ENCODE assay signal across 8 cellular contexts in the genomic region with DNA sequence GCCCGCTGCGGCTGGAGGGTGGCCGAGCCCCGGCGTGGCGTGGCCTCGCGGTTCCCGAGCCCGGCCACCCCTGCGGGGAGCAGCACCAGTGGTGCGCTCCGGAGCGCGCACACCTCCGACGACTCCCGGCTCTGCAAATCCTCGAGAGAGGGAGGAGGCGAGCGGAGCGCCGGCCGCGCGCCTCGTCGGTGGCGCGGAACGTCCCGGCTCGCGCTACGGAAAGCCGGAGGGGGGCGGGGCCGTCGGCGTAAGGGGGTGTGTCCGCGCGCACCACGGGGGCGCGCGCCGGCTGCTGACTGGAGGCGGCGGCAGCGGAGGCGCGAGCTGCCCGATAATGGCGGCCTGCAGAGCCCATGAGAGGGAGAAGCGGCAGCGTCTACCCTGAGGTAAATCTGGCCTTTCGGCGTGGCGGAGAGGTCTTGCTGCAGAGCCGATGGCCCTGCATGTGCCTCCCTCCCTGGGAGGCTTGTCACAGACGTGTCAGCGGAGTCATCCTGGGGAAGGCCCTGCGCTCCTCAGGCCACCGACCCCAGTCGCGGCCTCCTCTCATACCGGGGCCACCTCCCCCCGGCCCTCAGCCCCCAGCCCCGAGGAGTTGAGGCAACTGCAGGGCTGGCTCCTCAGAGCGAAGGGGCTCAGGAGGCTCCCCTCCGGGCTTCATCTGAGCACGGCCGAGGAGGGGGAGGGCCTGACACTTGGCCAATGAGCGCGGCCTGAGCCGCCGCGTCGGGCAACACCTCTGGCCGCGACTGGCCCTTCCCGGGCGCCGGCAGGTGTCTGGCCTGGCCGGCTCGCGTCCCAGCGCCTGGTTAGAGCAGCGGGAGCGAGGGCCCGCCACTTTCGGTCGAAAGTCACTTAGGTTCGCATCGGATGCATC. TPM values are rescaled to one million over a fixed set of nuclear protein-coding genes. Genes with fewer than 3 reads are reported as not detected.
DNase-seq lines count a peak whose midpoint lies in the region; ATAC-seq and TF ChIP-seq lines count a peak whose summit lies in the region.

A gene (plus strand): TSS at position 295 of the 877 bp plus-strand sequence. CDS start 2,485 bp downstream, outside the sequence.

- H3K4me2 ChIP-seq in trophoblast cell (ENCODE audit: low read length): peak within 1 kb of the TSS; percentile 89

- peaks cover 5% of the 10 kb centered on the region for H3K79me2 ChIP-seq in trophoblast cell (ENCODE audit: control insufficient read depth, insufficient read depth, low read length, poor library complexity)

- H3K4me1 ChIP-seq in cardiac muscle cell (ENCODE audit: low read depth): peaks cover 17% of the 10 kb centered on the region
- H3K4me1 ChIP-seq in trophoblast cell (ENCODE audit: control insufficient read depth in 1 of 2, insufficient read depth in 2 of 2, low read length in 2 of 2): peaks cover 3 to 5% of the 10 kb centered on the region in 2 experiments
- peaks cover 0 to 37% (median 10%) of the 10 kb centered on the region in 4 donors for H3K4me1 ChIP-seq in tibial nerve

- peak within 1 kb of the TSS; percentile 93 for H2AFZ ChIP-seq in trophoblast cell (ENCODE audit: insufficient read depth, low read length, poor library complexity)

- peak within 1 kb of the TSS; percentile 96 for H3K27ac ChIP-seq in cardiac muscle cell
- H3K27ac ChIP-seq in trophoblast cell (ENCODE audit: low read depth, low read length): peak within 1 kb of the TSS; percentile 88
- H3K27ac ChIP-seq in tibial nerve: peak within 1 kb of the TSS; percentile 80 to 94 (median 89)

- no peaks in the 10 kb centered on the region for H3K27me3 ChIP-seq in cardiac muscle cell
- no peaks in the 10 kb centered on the region for H3K27me3 ChIP-seq in trophoblast cell (ENCODE audit: insufficient read depth, low read length)
- H3K27me3 ChIP-seq in tibial nerve: no peaks in the 10 kb centered on the region

- peak within 1 kb of the TSS; percentile 85 for H4K91ac ChIP-seq in trophoblast cell (ENCODE audit: low read depth, low read length)

- H3K9ac ChIP-seq in trophoblast cell (ENCODE audit: low read length): peak within 1 kb of the TSS; percentile 91

- no peak within 1 kb of the TSS for H3K4ac ChIP-seq in trophoblast cell (ENCODE audit: low read depth, low read length)

- no peak within 1 kb of the TSS for H2AK5ac ChIP-seq in trophoblast cell (ENCODE audit: low read length)

- H3K23ac ChIP-seq in trophoblast cell (ENCODE audit: low read length): no peak within 1 kb of the TSS

- H3K4me3 ChIP-seq in GM12875 (ENCODE audit: low read depth, low read length) (peak within 1 kb of the TSS; percentile 90), cardiac muscle cell (peak within 1 kb of the TSS; percentile 90), trophoblast cell (ENCODE audit: low read depth, low read length) (peak within 1 kb of the TSS; percentile 95), tibial nerve (peak within 1 kb of the TSS; percentile 77 to 96 (median 86))

- TF ChIP-seq CTCF in GM12875 (IDR thresholded peaks at IDR 0.05; ENCODE audit: borderline replicate concordance, insufficient read depth, low read depth, low read length) (no peak), cardiac muscle cell (IDR thresholded peaks at IDR 0.05; ENCODE audit: low read depth, low read length) (no peak), tibial nerve (IDR thresholded peaks at IDR 0.05) (peak in 1 of 5 experiments; percentile 56)

- peak within 1 kb of the TSS; percentile 90 for H3K14ac ChIP-seq in trophoblast cell (ENCODE audit: low read length)

- H3K79me1 ChIP-seq in trophoblast cell (ENCODE audit: low read length): peaks cover 9% of the 10 kb centered on the region

- peak; percentile 39 to 62 for TF ChIP-seq POLR2A in tibial nerve (IDR thresholded peaks at IDR 0.05)

- H4K8ac ChIP-seq in trophoblast cell (ENCODE audit: low read depth, low read length): peak within 1 kb of the TSS; percentile 91

- peak within 1 kb of the TSS; percentile 85 for H4K12ac ChIP-seq in trophoblast cell (ENCODE audit: low read depth, low read length)

- DNase-seq in NCI-H1436 (lab: John Stamatoyannopoulos, UW) (peak; percentile 93), SW480 (ENCODE audit: low spot score) (peak; percentile 93), cardiac muscle cell (ENCODE audit: low read depth in 1 of 2, low spot score in 1 of 2) (peak; percentile 95 to 98), trophoblast cell (peak; percentile 88 to 92), tibial nerve (ENCODE audit: low spot score in 2 of 2) (peak; percentile 85)
- DNase-seq in activated naive CD8-positive, alpha-beta T cell treated with anti-CD3 and anti-CD28 coated beads, Interleukin-2, amount 50 U/mL, for 16 hours (ENCODE audit: low read depth, low spot score): peak; percentile 85

- H3K18ac ChIP-seq in trophoblast cell (ENCODE audit: low read length): peak within 1 kb of the TSS; percentile 88

- TF ChIP-seq EP300 in tibial nerve (IDR thresholded peaks at IDR 0.05): peak in 1 of 2 donors; percentile 77

- peak within 1 kb of the TSS; percentile 53 for H2BK5ac ChIP-seq in trophoblast cell (ENCODE audit: low read depth, low read length, poor library complexity)

- H3K9me3 ChIP-seq in cardiac muscle cell (ENCODE audit: low read depth) (no peaks in the 10 kb centered on the region), trophoblast cell (ENCODE audit: insufficient read depth, low read depth, low read length) (peaks cover 2% of the 10 kb centered on the region), tibial nerve (no peaks in the 10 kb centered on the region)

- H2BK12ac ChIP-seq in trophoblast cell (ENCODE audit: low read length): no peak within 1 kb of the TSS

- H2BK120ac ChIP-seq in trophoblast cell (ENCODE audit: insufficient read depth, low read length, poor library complexity): peak within 1 kb of the TSS; percentile 64

- no CpG with 5 or more reads among the region's 96 CpGs for WGBS in trophoblast cell (ENCODE audit: extremely low coverage, insufficient coverage, insufficient read length)
- 0% methylated on average over 20 of the region's 96 CpGs; no CpG with 5 or more reads in 1 of the 2 donors for WGBS in tibial nerve, 2 donors

- peak; percentile 82 for ATAC-seq in HG02798 (IDR thresholded peaks at IDR 0.05; ENCODE audit: poor library complexity, unreplicated experiment)

- H3K36me3 ChIP-seq in cardiac muscle cell (peaks cover 12% of the 10 kb centered on the region), trophoblast cell (ENCODE audit: control insufficient read depth in 1 of 2, insufficient read depth in 2 of 2, low read length in 2 of 2) (peaks cover 3 to 4% of the 10 kb centered on the region in 2 experiments), tibial nerve (peaks cover 0 to 25% (median 0%) of the 10 kb centered on the region in 3 donors)

RNA-seq across cellular contexts. Expression of the gene that starts here (rescaled TPM):
- total RNA-seq in cardiac muscle cell: 3.7 and 8.5 TPM in 2 replicates
- polyA plus RNA-seq in cardiac muscle cell: 4.2 and 7.1 TPM in 2 replicates
- 1.3 and 1.7 TPM in 2 replicates for polyA plus RNA-seq in trophoblast cell (2013)
- 1 to 10 TPM; 5.4 to 9.0 (median 7.1) TPM for total RNA-seq in tibial nerve

Comparison
In these comparisons a context has a peak if more than half of its experiments do, and no peak if none do; other contexts are left out.
1. Peak in every context shown above with its lines: DNase-seq, ATAC-seq, H3K4me3 ChIP-seq and H3K27ac ChIP-seq.